1 cellular context compared by ENCODE assay signal in the genomic region with DNA sequence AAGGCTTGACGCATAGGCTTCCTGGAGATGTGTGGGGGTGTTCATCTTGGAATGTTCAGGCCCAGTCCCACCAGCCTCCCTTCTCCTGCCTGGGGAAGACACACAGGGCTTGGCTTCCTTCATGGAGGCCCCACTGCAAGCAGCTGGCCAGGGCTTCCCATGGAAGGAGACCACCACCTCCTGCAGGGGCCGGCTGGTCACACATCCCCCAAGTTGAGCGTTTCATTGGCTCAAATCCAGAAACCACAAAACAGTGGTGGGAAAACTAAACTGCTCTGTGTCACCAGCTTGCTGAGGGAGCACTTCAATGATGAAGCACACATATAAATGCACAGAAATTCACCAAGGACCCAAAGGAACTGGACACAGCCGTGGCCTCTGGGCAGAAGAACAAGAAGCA.
TF ChIP-seq lines count a peak whose summit lies in the region.

No MANE protein-coding gene starts in this region.

TF ChIP-seq in K562, 482 proteins besides CTCF, POLR2A, EP300 and RAD21:
- TF ChIP-seq ZNF586 (CRISPR knock-in tag; conservative IDR thresholded peaks at IDR 0.05): no peak
- TF ChIP-seq NFIC (IDR thresholded peaks at IDR 0.05): peak; percentile 56; the same call in 1 of the 2 replicates
- no peak for TF ChIP-seq SMARCB1 (IDR thresholded peaks at IDR 0.05; ENCODE audit: insufficient read length, low read depth)
